Comparison of ENCODE assay signal across 8 cellular contexts in the genomic region with DNA sequence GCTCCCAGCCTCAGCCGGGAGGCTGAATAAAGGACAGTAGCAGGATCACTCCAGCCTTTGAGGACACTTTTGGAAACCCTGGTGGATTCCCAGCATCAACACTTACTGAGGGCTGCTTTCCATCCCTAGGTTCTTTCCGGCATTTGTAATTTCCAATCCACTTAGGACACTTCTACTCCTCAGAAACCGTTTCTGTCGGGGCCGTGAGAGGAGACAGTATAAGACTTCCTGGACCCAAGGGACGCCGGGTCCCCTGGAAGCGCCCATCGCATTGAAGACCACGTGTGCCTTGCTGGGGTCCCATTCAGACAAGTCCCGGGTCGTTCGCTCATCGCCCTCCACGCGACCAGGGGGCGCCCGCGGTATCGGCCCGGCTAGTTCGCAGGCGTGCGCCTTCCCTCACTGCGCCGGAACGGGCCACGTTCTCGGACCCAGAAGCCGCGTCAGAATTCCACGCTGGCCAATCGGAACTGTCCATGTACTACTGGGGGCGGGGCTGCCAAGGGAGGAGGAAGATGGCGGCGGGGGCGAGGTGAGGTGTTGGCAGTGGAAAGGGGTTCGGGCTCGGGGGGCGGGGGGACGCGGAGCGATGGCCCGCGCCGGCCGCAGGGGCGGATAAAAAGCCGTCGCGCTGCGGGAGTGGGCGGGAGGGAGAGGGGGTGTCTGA. TPM values are rescaled to one million over a fixed set of nuclear protein-coding genes. Genes with fewer than 3 reads are reported as not detected.
A peak's percentile ranks its signal among the peaks of the same experiment; 100 is the strongest.
DNase-seq lines count a peak whose midpoint lies in the region; ATAC-seq and TF ChIP-seq lines count a peak whose summit lies in the region.

TSS of gene NUS1 (plus strand) at position 479 of the 667 bp plus-strand sequence. CDS start 202 bp downstream, outside the sequence.

- H3K36me3 Mint-ChIP-seq in nephron (ENCODE audit: low read depth), result peaks cover 23% of the 10 kb centered on the region

- no peaks in the 10 kb centered on the region for H3K9me3 Mint-ChIP-seq in nephron

- peak within 1 kb of the TSS; percentile 97 for H3K4me3 ChIP-seq in MG63
- H3K4me3 ChIP-seq in fibroblast of pulmonary artery (replicated peaks; ENCODE audit: low read depth, low read length), result peak within 1 kb of the TSS; percentile 68

- TF ChIP-seq CTCF in fibroblast of pulmonary artery (IDR thresholded peaks at IDR 0.05; ENCODE audit: low read length, missing control alignments), result peak; percentile 70
- peak; percentile 66 to 85 (median 77) for TF ChIP-seq CTCF in nephron (IDR thresholded peaks at IDR 0.05; ENCODE audit: unreplicated experiment in 3 of 3)

- H3K27me3 Mint-ChIP-seq in nephron (ENCODE audit: low read depth), result no peaks in the 10 kb centered on the region

- peak within 1 kb of the TSS; percentile 34 to 92 (median 80) for H3K27ac Mint-ChIP-seq in nephron

- no peaks in the 10 kb centered on the region for H3K9me3 ChIP-seq in MG63

- H3K4me3 Mint-ChIP-seq in nephron, result peak within 1 kb of the TSS; percentile 93 to 94 (median 93)

- no peaks in the 10 kb centered on the region for H3K27me3 ChIP-seq in MG63

- peaks cover 23% of the 10 kb centered on the region for H3K36me3 ChIP-seq in MG63

- peaks cover 37% of the 10 kb centered on the region for H3K4me1 Mint-ChIP-seq in nephron

- peak; percentile 98 for ATAC-seq in stimulated activated naive CD8-positive, alpha-beta T cell treated with anti-CD3 and anti-CD28 coated beads, Interleukin-15, Interleukin-2, amounts not matched to agents 100 U/mL and 50 U/mL, for 24 hours

- DNase-seq in G401 (ENCODE audit: low spot score), result peak; percentile 98
- peak; percentile 97 for DNase-seq in HCEC 1CT
- peak; percentile 98 for DNase-seq in MG63
- peak; percentile 94 to 96 for DNase-seq in SHP77 (lab: John Stamatoyannopoulos, UW)
- peak; percentile 97 for DNase-seq in activated T-helper 9 cell treated with anti-CD3 and anti-CD28 coated beads, Interleukin-2, amount 50 U/mL, for 16 hours (ENCODE audit: low read depth)
- peak; percentile 98 for DNase-seq in fibroblast of pulmonary artery (ENCODE audit: low read depth)
- peak; percentile 98 for DNase-seq in stimulated activated naive CD8-positive, alpha-beta T cell treated with anti-CD3 and anti-CD28 coated beads, Interleukin-15, Interleukin-2, amounts not matched to agents 100 U/mL and 50 U/mL, for 24 hours

- in situ Hi-C loops in G401 (cut with HindIII; ENCODE audit: low sequenced_read_pairs), result no loop called here

RNA-seq across cellular contexts. Expression of gene NUS1, which starts in this region (rescaled TPM):
- 54.1 and 62.6 TPM in 2 replicates for total RNA-seq in G401 (2014; rRNA removed; shearing (Covaris generic))
- total RNA-seq in MG63 (2014; rRNA removed; shearing (Covaris generic); ENCODE audit: low replicate concordance), result 33.9 and 44.9 TPM in 2 replicates

Comparison
In these comparisons a context has a peak if more than half of its experiments do, and no peak if none do; other contexts are left out.
1. Peak in every context shown above with its lines: DNase-seq, ATAC-seq and H3K4me3 ChIP-seq.